ENCODE assay signal across 12 cellular contexts in the genomic region with DNA sequence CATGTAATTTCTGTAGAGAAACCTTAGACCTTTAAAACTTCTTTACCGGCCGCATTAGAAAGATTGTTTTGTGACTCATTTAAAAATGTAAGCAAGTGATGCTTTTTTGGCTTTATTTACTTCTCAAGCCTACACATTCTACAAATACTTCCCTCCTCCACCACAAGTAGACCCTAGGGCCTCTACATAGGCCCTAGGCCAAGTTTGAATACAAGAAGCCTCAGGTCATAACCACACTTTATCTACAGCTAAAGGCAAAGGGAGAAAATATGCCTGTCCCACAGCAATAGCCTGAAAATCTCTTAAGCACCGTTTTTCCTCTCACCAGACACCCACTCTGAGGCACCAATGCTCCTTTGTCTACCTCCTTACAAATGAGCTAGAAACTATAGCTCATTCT. TPM values are rescaled to one million over a fixed set of nuclear protein-coding genes. Genes with fewer than 3 reads are reported as not detected.
DNase-seq lines count a peak whose midpoint lies in the region; ATAC-seq and TF ChIP-seq lines count a peak whose summit lies in the region.
"Had no signal": no experiment of that assay in that cellular context is flagged by ENCODE, and none has a peak within 500 bp of the region (broad histone marks: within the 10 kb centered on the region; RNA-seq: fewer than 3 reads in every experiment).

No MANE protein-coding gene starts in this region.

- WGBS in aorta, 2 donors, result 25 to 29% methylated on average over 3 of the region's 3 CpGs

- H3K36me3 ChIP-seq in breast epithelium (peaks cover 5% of the 10 kb centered on the region), mucosa of descending colon (ENCODE audit: low read depth) (peaks cover 8% of the 10 kb centered on the region), aorta (ENCODE audit: control insufficient read depth in 1 of 2, insufficient read depth in 2 of 2, low read length in 1 of 2) (peaks cover 0 to 2% of the 10 kb centered on the region in 2 donors)

- TF ChIP-seq POLR2A in breast epithelium (IDR thresholded peaks at IDR 0.05), result no peak

- no peaks in the 10 kb centered on the region for H3K27me3 ChIP-seq in breast epithelium
- no peaks in the 10 kb centered on the region for H3K27me3 ChIP-seq in aorta (ENCODE audit: control insufficient read depth in 1 of 2, insufficient read depth in 2 of 2, low read length in 1 of 2)

- ATAC-seq in Right ventricle myocardium superior (ENCODE audit: poor library complexity) (peak; percentile 22), Right ventricle myocardium inferior (no peak), mucosa of descending colon (peak; percentile 21), aorta (ENCODE audit: low FRiP score) (no peak), HG03520 (IDR thresholded peaks at IDR 0.05; ENCODE audit: unreplicated experiment) (no peak)

- no peak overlapping the region for H3K4me3 ChIP-seq in breast epithelium
- H3K4me3 ChIP-seq in mucosa of descending colon, result no peak overlapping the region
- H3K4me3 ChIP-seq in aorta (ENCODE audit: low read length in 2 of 2), result no peak overlapping the region

- TF ChIP-seq CTCF in breast epithelium (IDR thresholded peaks at IDR 0.05) (no peak), mucosa of descending colon (IDR thresholded peaks at IDR 0.05) (no peak)

- H3K9me3 ChIP-seq in breast epithelium (no peaks in the 10 kb centered on the region), mucosa of descending colon (no peaks in the 10 kb centered on the region), aorta (ENCODE audit: control insufficient read depth, low read length) (no peaks in the 10 kb centered on the region)

- H3K4me1 ChIP-seq in breast epithelium (peaks cover 0 to 13% of the 10 kb centered on the region in 2 donors), mucosa of descending colon (ENCODE audit: low read depth) (no peaks in the 10 kb centered on the region), aorta (ENCODE audit: control insufficient read depth in 1 of 2, insufficient read depth in 2 of 2, low read length in 2 of 2) (peaks cover 2 to 6% of the 10 kb centered on the region in 2 donors)

- H3K27ac ChIP-seq in breast epithelium, result peak overlapping the region; percentile 76 to 82
- H3K27ac ChIP-seq in aorta (ENCODE audit: low read depth in 1 of 2, low read length in 2 of 2), result peak overlapping the region; percentile 57 to 84
- H3K27ac ChIP-seq: C4-2B, KMS-11 had no signal

- DNase-seq in Right ventricle myocardium superior, result no peak
- no peak for DNase-seq in Right ventricle myocardium inferior (ENCODE audit: missing footprints)
- no peak for DNase-seq in breast epithelium (ENCODE audit: low spot score in 2 of 2)
- no peak for DNase-seq in mucosa of descending colon
- DNase-seq in aorta, result no peak
- DNase-seq in NCI-H774 (lab: John Stamatoyannopoulos, UW), result no peak
- no peak for DNase-seq in GOT3 (lab: John Stamatoyannopoulos, UW)
- DNase-seq: activated CD4-positive, alpha-beta T cell treated with anti-CD3 and anti-CD28 coated beads, Interleukin-2, amount 50 U/mL, for 4 hours; left cardiac atrium had no signal

- intact Hi-C loops in Right ventricle myocardium superior (cut with DNase I), result no loop called here
- intact Hi-C loops in Right ventricle myocardium inferior (cut with DNase I), result no loop called here
- intact Hi-C loops in breast epithelium (cut with DNase I; ENCODE audit: low total_unique reads), result no loop called here
- intact Hi-C loops in mucosa of descending colon (cut with DNase I, micrococcal nuclease), result no loop called here
- intact Hi-C loops in aorta (cut with DNase I), result loop anchor here (5.0 kb wide), 2 partner anchors 45 to 50 kb away; no protein-coding TSS in a partner anchor

RNA-seq across cellular contexts. Expression of a gene that starts 53.9 kb away (rescaled TPM):
- 191 TPM for total RNA-seq in Right ventricle myocardium superior
- total RNA-seq in Right ventricle myocardium inferior, result 202 TPM
- total RNA-seq in breast epithelium, result 100 to 1,000 TPM; 151 to 350 (median 287) TPM
- 100 to 1,000 TPM; 200 to 233 (median 224) TPM for total RNA-seq in mucosa of descending colon
- 100 to 1,000 TPM; 226 to 242 TPM for total RNA-seq in aorta
- polyA plus RNA-seq in aorta, result 100 to 1,000 TPM; 100 to 103 TPM

Comparison
In these comparisons a context has a peak if more than half of its experiments do, and no peak if none do; other contexts are left out.
1. ATAC-seq: peak in Right ventricle myocardium superior (single experiment) and mucosa of descending colon (single experiment); none in Right ventricle myocardium inferior (single experiment), aorta (single experiment) and HG03520 (single experiment).
2. intact Hi-C loops: an anchor here in aorta (5.0 kb wide); none called in Right ventricle myocardium superior, Right ventricle myocardium inferior, breast epithelium and mucosa of descending colon.